In the genomic region with DNA sequence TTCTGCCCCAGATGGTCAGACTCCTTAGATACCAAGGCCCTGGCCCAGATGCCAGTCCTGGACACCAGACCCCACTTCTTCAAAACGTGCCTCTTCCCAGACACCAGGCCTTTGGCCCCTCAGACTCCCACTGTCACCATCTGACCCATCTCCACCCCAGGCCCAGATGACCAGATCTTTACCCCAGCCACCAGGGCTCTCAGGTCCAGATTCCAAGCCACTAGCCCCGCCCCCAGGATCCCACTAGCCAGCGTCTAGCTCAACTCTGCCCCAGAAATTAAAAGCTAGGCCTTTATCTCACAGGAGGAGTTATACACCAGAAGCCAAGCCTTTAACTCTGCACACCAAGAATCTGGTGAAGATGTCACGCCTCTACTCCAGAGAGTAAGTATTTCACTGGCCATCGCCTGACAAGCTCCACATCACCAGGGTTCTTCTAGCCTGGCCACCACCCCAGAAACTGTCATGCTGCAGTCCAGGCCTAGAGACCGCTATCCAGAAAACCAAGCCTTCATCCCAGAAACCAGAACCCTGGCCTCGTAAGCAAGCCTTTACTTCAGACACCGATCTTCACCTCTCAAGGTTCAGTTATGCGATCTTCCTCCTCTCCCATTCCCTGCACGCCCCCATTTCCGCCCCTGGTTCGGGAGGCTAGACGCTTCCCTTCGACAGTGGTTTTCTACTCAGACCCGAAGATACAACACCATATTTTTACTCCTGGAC, we compare ENCODE assay signal across 9 cellular contexts. TPM values are rescaled to one million over a fixed set of nuclear protein-coding genes. Genes with fewer than 3 reads are reported as not detected.
DNase-seq lines count a peak whose midpoint lies in the region; ATAC-seq and TF ChIP-seq lines count a peak whose summit lies in the region.
"Had no signal": no experiment of that assay in that cellular context is flagged by ENCODE, and none has a peak within 500 bp of the region (broad histone marks: within the 10 kb centered on the region; RNA-seq: fewer than 3 reads in every experiment).

No MANE protein-coding gene starts in this region.

- peak overlapping the region; percentile 94 for H3K27ac Mint-ChIP-seq in HFFc6
- H3K27ac Mint-ChIP-seq in activated naive CD4-positive, alpha-beta T cell treated with anti-CD3 and anti-CD28 coated beads, Interleukin-2, amount 50 U/mL, for 24 hours, result peak overlapping the region; percentile 99
- H3K27ac Mint-ChIP-seq in stimulated activated naive B cell treated with anti-CD40 and anti-IgM and Interleukin-4, amounts not matched to agents 10 μg/mL and 1 μg/mL and 100 μg/mL, for 72 hours, result peak overlapping the region; percentile 96

- H3K27me3 Mint-ChIP-seq in HFFc6 (ENCODE audit: insufficient read depth), result no peaks in the 10 kb centered on the region; the same call in none of the 2 replicates
- no peaks in the 10 kb centered on the region for H3K27me3 Mint-ChIP-seq in activated naive CD4-positive, alpha-beta T cell treated with anti-CD3 and anti-CD28 coated beads, Interleukin-2, amount 50 U/mL, for 24 hours
- no peaks in the 10 kb centered on the region for H3K27me3 Mint-ChIP-seq in stimulated activated naive B cell treated with anti-CD40 and anti-IgM and Interleukin-4, amounts not matched to agents 10 μg/mL and 1 μg/mL and 100 μg/mL, for 72 hours

- no peaks in the 10 kb centered on the region for H3K27me3 ChIP-seq in iPS-15b (ENCODE audit: control insufficient read depth, insufficient read depth, low read length)

- TF ChIP-seq CTCF in HFFc6 (IDR thresholded peaks at IDR 0.05), result no peak

- peak overlapping the region; percentile 100 for H3K4me3 ChIP-seq in iPS-15b (ENCODE audit: low read depth, low read length)

- ATAC-seq in stimulated activated naive B cell treated with anti-CD40 and anti-IgM and Interleukin-4, amounts not matched to agents 10 μg/mL and 1 μg/mL and 100 μg/mL, for 72 hours (replicated peaks), result no peak
- ATAC-seq in HG03108 (IDR thresholded peaks at IDR 0.05; ENCODE audit: unreplicated experiment), result no peak
- ATAC-seq in GM19328 (IDR thresholded peaks at IDR 0.05; ENCODE audit: unreplicated experiment), result no peak

- no peaks in the 10 kb centered on the region for H3K9me3 Mint-ChIP-seq in HFFc6
- H3K9me3 Mint-ChIP-seq in activated naive CD4-positive, alpha-beta T cell treated with anti-CD3 and anti-CD28 coated beads, Interleukin-2, amount 50 U/mL, for 24 hours, result no peaks in the 10 kb centered on the region
- no peaks in the 10 kb centered on the region for H3K9me3 Mint-ChIP-seq in stimulated activated naive B cell treated with anti-CD40 and anti-IgM and Interleukin-4, amounts not matched to agents 10 μg/mL and 1 μg/mL and 100 μg/mL, for 72 hours

- peaks cover 21% of the 10 kb centered on the region for H3K36me3 ChIP-seq in iPS-15b (ENCODE audit: control insufficient read depth, insufficient read depth, low read length)

- H3K36me3 Mint-ChIP-seq in HFFc6 (ENCODE audit: low read depth), result peaks cover 11% of the 10 kb centered on the region
- peaks cover 9% of the 10 kb centered on the region for H3K36me3 Mint-ChIP-seq in activated naive CD4-positive, alpha-beta T cell treated with anti-CD3 and anti-CD28 coated beads, Interleukin-2, amount 50 U/mL, for 24 hours
- H3K36me3 Mint-ChIP-seq in stimulated activated naive B cell treated with anti-CD40 and anti-IgM and Interleukin-4, amounts not matched to agents 10 μg/mL and 1 μg/mL and 100 μg/mL, for 72 hours, result peaks cover 39 to 43% of the 10 kb centered on the region in 2 donors

- H3K4me1 ChIP-seq in iPS-15b (ENCODE audit: control insufficient read depth, insufficient read depth, low read length), result peaks cover 2% of the 10 kb centered on the region

- DNase-seq in HFFc6, result no peak
- no peak for DNase-seq in stimulated activated naive B cell treated with anti-CD40 and anti-IgM and Interleukin-4, amounts not matched to agents 10 μg/mL and 1 μg/mL and 100 μg/mL, for 72 hours
- no peak for DNase-seq in NCI-H2081 (lab: John Stamatoyannopoulos, UW)
- DNase-seq in DMS79 treated with DMSO at 0.1 percent for 48 hours (lab: John Stamatoyannopoulos, UW), result no peak

- peak overlapping the region; percentile 83 for H3K9ac ChIP-seq in iPS-15b (ENCODE audit: low read depth, low read length)

- peaks cover 26% of the 10 kb centered on the region for H3K4me1 Mint-ChIP-seq in HFFc6 (ENCODE audit: low read depth)
- H3K4me1 Mint-ChIP-seq in activated naive CD4-positive, alpha-beta T cell treated with anti-CD3 and anti-CD28 coated beads, Interleukin-2, amount 50 U/mL, for 24 hours, result peaks cover 41% of the 10 kb centered on the region
- H3K4me1 Mint-ChIP-seq in stimulated activated naive B cell treated with anti-CD40 and anti-IgM and Interleukin-4, amounts not matched to agents 10 μg/mL and 1 μg/mL and 100 μg/mL, for 72 hours, result peaks cover 35 to 59% of the 10 kb centered on the region in 2 donors

- H3K9me3 ChIP-seq in iPS-15b (ENCODE audit: control insufficient read depth, insufficient read depth, low read length), result no peaks in the 10 kb centered on the region

- peak overlapping the region; percentile 95 for H3K4me3 Mint-ChIP-seq in HFFc6
- peak overlapping the region; percentile 99 for H3K4me3 Mint-ChIP-seq in activated naive CD4-positive, alpha-beta T cell treated with anti-CD3 and anti-CD28 coated beads, Interleukin-2, amount 50 U/mL, for 24 hours
- peak overlapping the region; percentile 96 to 97 for H3K4me3 Mint-ChIP-seq in stimulated activated naive B cell treated with anti-CD40 and anti-IgM and Interleukin-4, amounts not matched to agents 10 μg/mL and 1 μg/mL and 100 μg/mL, for 72 hours

RNA-seq across cellular contexts. Expression of gene XAB2, which starts 0.6 kb away (rescaled TPM):
- total RNA-seq in HFFc6 (2021; fragmentation: NEBNext Ultra II Directional; extraction: Animal tissue kit (Norgen Biotek cat#: 25700)), result 10 to 100 TPM; 35.1 to 39.8 (median 36.3) TPM

RNA-seq across cellular contexts. Expression of gene PET100, which starts 0.8 kb away (rescaled TPM):
- 100 to 1,000 TPM in 5 of 6 experiments, 10 to 100 TPM in 1; 82.1 to 138 (median 110) TPM for total RNA-seq in HFFc6 (2021; fragmentation: NEBNext Ultra II Directional; extraction: Animal tissue kit (Norgen Biotek cat#: 25700))

RNA-seq across cellular contexts. Expression of gene PCP2, which starts 4.8 kb away (rescaled TPM):
- not detected for total RNA-seq in HFFc6 (2021; fragmentation: NEBNext Ultra II Directional; extraction: Animal tissue kit (Norgen Biotek cat#: 25700))
- total RNA-seq: temporal lobe had no signal

RNA-seq across cellular contexts. Expression of gene STXBP2, which starts 8.2 kb away (rescaled TPM):
- total RNA-seq in HFFc6 (2021; fragmentation: NEBNext Ultra II Directional; extraction: Animal tissue kit (Norgen Biotek cat#: 25700)), result 1 to 10 TPM; 1.8 to 6.7 (median 4.4) TPM

RNA-seq across cellular contexts. Expression of gene CAMSAP3, which starts 33.1 kb away (rescaled TPM):
- not detected for total RNA-seq in HFFc6 (2021; fragmentation: NEBNext Ultra II Directional; extraction: Animal tissue kit (Norgen Biotek cat#: 25700))
